Comparison of ENCODE assay signal across 11 cellular contexts in genomic region chr9:131227112-131228058, GRCh38. TPM values are rescaled to one million over a fixed set of nuclear protein-coding genes. Genes with fewer than 3 reads are reported as not detected.
DNase-seq lines count a peak whose midpoint lies in the region; ATAC-seq and TF ChIP-seq lines count a peak whose summit lies in the region.
"Had no signal": no experiment of that assay in that cellular context is flagged by ENCODE, and none has a peak within 500 bp of the region (broad histone marks: within the 10 kb centered on the region; RNA-seq: fewer than 3 reads in every experiment).

No MANE protein-coding gene starts in this region.

- H3K36me3 Mint-ChIP-seq in CD4-positive, alpha-beta memory T cell = peaks cover 49 to 64% of the 10 kb centered on the region in 2 donors
- peaks cover 60% of the 10 kb centered on the region for H3K36me3 Mint-ChIP-seq in activated T-helper 2 cell treated with anti-CD3 and anti-CD28 coated beads, Interferon-gamma antibody, Interleukin-2, Interleukin-4, amounts not matched to agents 10 μg/mL and 5 μg/mL and 100 μg/mL, durations not matched to agents 14 hours and 24 hours and 36 hours (ENCODE audit: low read depth)

- H3K27me3 Mint-ChIP-seq in CD4-positive, alpha-beta memory T cell = no peaks in the 10 kb centered on the region
- H3K27me3 Mint-ChIP-seq in activated T-helper 2 cell treated with anti-CD3 and anti-CD28 coated beads, Interferon-gamma antibody, Interleukin-2, Interleukin-4, amounts not matched to agents 10 μg/mL and 5 μg/mL and 100 μg/mL, durations not matched to agents 14 hours and 24 hours and 36 hours (ENCODE audit: low read depth) = no peaks in the 10 kb centered on the region
- H3K27me3 Mint-ChIP-seq: central memory CD8-positive, alpha-beta T cell had no signal

- H3K27ac Mint-ChIP-seq in CD4-positive, alpha-beta memory T cell = peak overlapping the region in 4 of 7 donors; percentile 10 to 84 (median 54)
- peak overlapping the region; percentile 47 for H3K27ac Mint-ChIP-seq in activated T-helper 2 cell treated with anti-CD3 and anti-CD28 coated beads, Interferon-gamma antibody, Interleukin-2, Interleukin-4, amounts not matched to agents 10 μg/mL and 5 μg/mL and 100 μg/mL, durations not matched to agents 14 hours and 24 hours and 36 hours

- DNase-seq in CD4-positive, alpha-beta memory T cell = no peak
- DNase-seq in LNCaP clone FGC (ENCODE audit: low read depth) (peak; percentile 63), UCSD-AML1 (lab: John Stamatoyannopoulos, UW; ENCODE audit: unreplicated experiment) (no peak)
- DNase-seq in activated T-helper 2 cell treated with anti-CD3 and anti-CD28 coated beads, Interferon-gamma antibody, Interleukin-2, Interleukin-4, amounts not matched to agents 10 μg/mL and 5 μg/mL and 100 μg/mL, durations not matched to agents 14 hours and 24 hours and 36 hours (ENCODE audit: low spot score) = no peak
- DNase-seq in activated CD4-positive, alpha-beta T cell treated with anti-CD3 and anti-CD28 coated beads, Interleukin-2, amount 50 U/mL, for 4 hours = no peak
- DNase-seq: SJCRH30 had no signal

- H3K4me1 Mint-ChIP-seq in CD4-positive, alpha-beta memory T cell = peaks cover 0 to 13% (median 3%) of the 10 kb centered on the region in 4 donors
- peaks cover 6% of the 10 kb centered on the region for H3K4me1 Mint-ChIP-seq in activated T-helper 2 cell treated with anti-CD3 and anti-CD28 coated beads, Interferon-gamma antibody, Interleukin-2, Interleukin-4, amounts not matched to agents 10 μg/mL and 5 μg/mL and 100 μg/mL, durations not matched to agents 14 hours and 24 hours and 36 hours (ENCODE audit: low read depth)

- CTCF ChIA-PET in CD4-positive, alpha-beta memory T cell (lab: Charles Lee; ENCODE audit: partially characterized antibody) = interaction anchor here (0.8 to 1.0 kb wide), 2 partner anchors 47 to 109 kb away, joined by 3 read pairs; no protein-coding TSS in a partner anchor

- H3K9me3 ChIP-seq in CD4-positive, alpha-beta memory T cell (ENCODE audit: control insufficient read depth in 1 of 2, low read length in 2 of 2) = no peaks in the 10 kb centered on the region
- H3K9me3 ChIP-seq in mononuclear cell (ENCODE audit: low read depth, low read length) = no peaks in the 10 kb centered on the region
- H3K9me3 ChIP-seq: heart left ventricle, SJCRH30 had no signal

- no peaks in the 10 kb centered on the region for H3K9me3 Mint-ChIP-seq in CD4-positive, alpha-beta memory T cell
- H3K9me3 Mint-ChIP-seq in activated T-helper 2 cell treated with anti-CD3 and anti-CD28 coated beads, Interferon-gamma antibody, Interleukin-2, Interleukin-4, amounts not matched to agents 10 μg/mL and 5 μg/mL and 100 μg/mL, durations not matched to agents 14 hours and 24 hours and 36 hours = no peaks in the 10 kb centered on the region
- H3K9me3 Mint-ChIP-seq: central memory CD8-positive, alpha-beta T cell had no signal

- H3K36me3 ChIP-seq in CD4-positive, alpha-beta memory T cell (ENCODE audit: insufficient read depth, low read length) = peaks cover 6% of the 10 kb centered on the region

- ATAC-seq in GM21723 (IDR thresholded peaks at IDR 0.05; ENCODE audit: unreplicated experiment) (no peak), GM19452 (IDR thresholded peaks at IDR 0.05; ENCODE audit: unreplicated experiment) (no peak)

- H3K27ac ChIP-seq in CD4-positive, alpha-beta memory T cell (ENCODE audit: low read depth, low read length) = no peak overlapping the region
- H3K27ac ChIP-seq: SJCRH30 had no signal

- no peaks in the 10 kb centered on the region for H3K4me1 ChIP-seq in CD4-positive, alpha-beta memory T cell (ENCODE audit: insufficient read depth, low read length)
- peaks cover 38% of the 10 kb centered on the region for H3K4me1 ChIP-seq in mononuclear cell (ENCODE audit: insufficient read depth, low read length)
- H3K4me1 ChIP-seq: SJCRH30 had no signal

- H3K4me3 Mint-ChIP-seq in CD4-positive, alpha-beta memory T cell = no peak overlapping the region
- no peak overlapping the region for H3K4me3 Mint-ChIP-seq in activated T-helper 2 cell treated with anti-CD3 and anti-CD28 coated beads, Interferon-gamma antibody, Interleukin-2, Interleukin-4, amounts not matched to agents 10 μg/mL and 5 μg/mL and 100 μg/mL, durations not matched to agents 14 hours and 24 hours and 36 hours (ENCODE audit: low read depth)
- H3K4me3 Mint-ChIP-seq: central memory CD8-positive, alpha-beta T cell had no signal

- POLR2A ChIA-PET in CD4-positive, alpha-beta memory T cell (lab: Charles Lee; ENCODE audit: partially characterized antibody) = interaction anchor here (0.6 to 1.2 kb wide), 2 partner anchors 11 to 16 kb away, joined by 4 read pairs; no protein-coding TSS in a partner anchor

- no peak overlapping the region for H3K4me3 ChIP-seq in CD4-positive, alpha-beta memory T cell (ENCODE audit: low read length in 2 of 2)
- H3K4me3 ChIP-seq in LNCaP clone FGC (ENCODE audit: low read depth, low read length) = 0 out of 2 replicates have a peak overlapping the region, but pooled peaks have one; percentile 1
- peak overlapping the region; percentile 65 for H3K4me3 ChIP-seq in mononuclear cell (ENCODE audit: low read length)
- H3K4me3 ChIP-seq: SJCRH30 had no signal

- intact Hi-C loops in CD4-positive, alpha-beta memory T cell (cut with micrococcal nuclease) = no loop called here
- intact Hi-C loops in activated T-helper 2 cell treated with anti-CD3 and anti-CD28 coated beads, Interferon-gamma antibody, Interleukin-2, Interleukin-4, amounts not matched to agents 10 μg/mL and 5 μg/mL and 100 μg/mL, durations not matched to agents 14 hours and 24 hours and 36 hours (cut with micrococcal nuclease) = no loop called here

- peak; percentile 34; the same call in 1 of the 2 replicates for TF ChIP-seq CTCF in LNCaP clone FGC (IDR thresholded peaks at IDR 0.05; ENCODE audit: control insufficient read depth, extremely low read depth, insufficient read depth)

- no peaks in the 10 kb centered on the region for H3K27me3 ChIP-seq in CD4-positive, alpha-beta memory T cell (ENCODE audit: insufficient read depth, low read length)
- no peaks in the 10 kb centered on the region for H3K27me3 ChIP-seq in mononuclear cell (ENCODE audit: insufficient read depth, low read length)
- H3K27me3 ChIP-seq: heart left ventricle, SJCRH30 had no signal

RNA-seq across cellular contexts. Expression of gene FAM78A, which starts 48.9 kb away (rescaled TPM):
- 10 to 100 TPM; 93.5 TPM for total RNA-seq in CD4-positive, alpha-beta memory T cell
- polyA plus RNA-seq in CD4-positive, alpha-beta memory T cell = 10 to 100 TPM in 1 of 2 donors, 1 to 10 TPM in 1; 5.5 to 29.2 TPM
- total RNA-seq in activated T-helper 2 cell treated with anti-CD3 and anti-CD28 coated beads, Interferon-gamma antibody, Interleukin-2, Interleukin-4, amounts not matched to agents 10 μg/mL and 5 μg/mL and 100 μg/mL, durations not matched to agents 14 hours and 24 hours and 36 hours = 55.3 and 55.5 TPM in 2 replicates
- 32.3 TPM for total RNA-seq in mononuclear cell

Comparison
In these comparisons a context has a peak if more than half of its experiments do, and no peak if none do; other contexts are left out.
1. H3K4me3 ChIP-seq: peak in LNCaP clone FGC (single experiment) and mononuclear cell (single experiment); none in CD4-positive, alpha-beta memory T cell (0 of 2).